ENCODE assay signal across 17 cellular contexts in genomic region chr2:229851870-229852269, GRCh38.
DNase-seq lines count a peak whose midpoint lies in the region; ATAC-seq and TF ChIP-seq lines count a peak whose summit lies in the region.
"Had no signal": no experiment of that assay in that cellular context is flagged by ENCODE, and none has a peak within 500 bp of the region (broad histone marks: within the 10 kb centered on the region; RNA-seq: fewer than 3 reads in every experiment).

No MANE protein-coding gene starts in this region.

- H3K4me2 ChIP-seq in GM23338: no peak overlapping the region

- no peaks in the 10 kb centered on the region for H3K36me3 ChIP-seq in GM23338 (ENCODE audit: insufficient read depth)

- H3K9me3 ChIP-seq in CD4-positive, alpha-beta T cell (ENCODE audit: control insufficient read depth, low read length): no peaks in the 10 kb centered on the region
- H3K9me3 ChIP-seq: sigmoid colon, stomach, upper lobe of left lung had no signal

- no peaks in the 10 kb centered on the region for H3F3A ChIP-seq in GM23338 (replicated peaks; ENCODE audit: low read depth)

- intact Hi-C loops in CD4-positive, alpha-beta T cell (cut with DNase I, micrococcal nuclease): loop anchor here (2.0 to 10.0 kb wide), 4 partner anchors 15 to 70 kb away; partner anchors contain the start of genes FBXO36 (in 1 of the 2) and TRIP12 (in 1 of the 2)
- intact Hi-C loops in activated CD8-positive, alpha-beta T cell treated with anti-CD3 and anti-CD28 coated beads for 36 hours (cut with micrococcal nuclease): no loop called here

- H3K4me3 ChIP-seq in GM23338: no peak overlapping the region
- H3K4me3 ChIP-seq: GM23248, sigmoid colon, stomach, upper lobe of left lung had no signal

- POLR2A ChIA-PET in CD4-positive, alpha-beta T cell (lab: Charles Lee): interaction anchor here (0.6 to 8.8 kb wide), 7 partner anchors 10 to 1934 kb away, joined by 3 to 86 read pairs (median 6); partner anchors contain the start of genes COPS7B, FBXO36 and TRIP12
- POLR2A ChIA-PET in activated CD8-positive, alpha-beta T cell treated with anti-CD3 and anti-CD28 coated beads for 36 hours (lab: Charles Lee): interaction anchor here (2.2 kb wide), 1 partner anchor 14 kb away, joined by 5 read pairs; no protein-coding TSS in a partner anchor

- H3K27ac Mint-ChIP-seq in CD4-positive, alpha-beta T cell: peak overlapping the region; percentile 90
- H3K27ac Mint-ChIP-seq in GM23338 (peak overlapping the region; percentile 8; the same call in 1 of the 2 replicates), glutamatergic neuron (ENCODE audit: unreplicated experiment) (peak overlapping the region; percentile 41)
- H3K27ac Mint-ChIP-seq in activated CD8-positive, alpha-beta T cell treated with anti-CD3 and anti-CD28 coated beads for 36 hours: peak overlapping the region; percentile 79

- no peak for DNase-seq in CD4-positive, alpha-beta T cell
- DNase-seq in GM23338 (ENCODE audit: low spot score): no peak
- DNase-seq in activated CD8-positive, alpha-beta T cell treated with anti-CD3 and anti-CD28 coated beads for 36 hours: no peak
- DNase-seq in glutamatergic neuron: no peak
- DNase-seq in NCI-H1048 (lab: John Stamatoyannopoulos, UW): no peak
- DNase-seq in NCI-H82 (lab: John Stamatoyannopoulos, UW): no peak
- DNase-seq: AML-193, NCI-H1092 treated with DMSO at 0.1 percent for 48 hours, NCI-H2081, sigmoid colon, stomach, WERI-Rb-1 had no signal

- no peak for TF ChIP-seq CTCF in CD4-positive, alpha-beta T cell (IDR thresholded peaks at IDR 0.05)
- TF ChIP-seq CTCF in GM23338 (conservative IDR thresholded peaks at IDR 0.05; ENCODE audit: low read depth in 2 of 2) (no peak), glutamatergic neuron (IDR thresholded peaks at IDR 0.05; ENCODE audit: partially characterized antibody, unreplicated experiment) (no peak)
- TF ChIP-seq CTCF in activated CD8-positive, alpha-beta T cell treated with anti-CD3 and anti-CD28 coated beads for 36 hours (IDR thresholded peaks at IDR 0.05): no peak

- peaks cover 86% of the 10 kb centered on the region for H3K4me1 Mint-ChIP-seq in CD4-positive, alpha-beta T cell (ENCODE audit: low read depth)
- H3K4me1 Mint-ChIP-seq in GM23338 (peaks cover 20% of the 10 kb centered on the region), glutamatergic neuron (ENCODE audit: low read depth, unreplicated experiment) (peaks cover 5% of the 10 kb centered on the region)
- H3K4me1 Mint-ChIP-seq in activated CD8-positive, alpha-beta T cell treated with anti-CD3 and anti-CD28 coated beads for 36 hours (ENCODE audit: low read depth): peaks cover 58% of the 10 kb centered on the region

- peaks cover 67% of the 10 kb centered on the region for H3K36me3 Mint-ChIP-seq in CD4-positive, alpha-beta T cell (ENCODE audit: low read depth)
- H3K36me3 Mint-ChIP-seq in GM23338 (ENCODE audit: low read depth): peaks cover 28% of the 10 kb centered on the region
- H3K36me3 Mint-ChIP-seq in activated CD8-positive, alpha-beta T cell treated with anti-CD3 and anti-CD28 coated beads for 36 hours (ENCODE audit: low read depth): peaks cover 46% of the 10 kb centered on the region
- peaks cover 7% of the 10 kb centered on the region for H3K36me3 Mint-ChIP-seq in glutamatergic neuron (ENCODE audit: unreplicated experiment)

- ATAC-seq in CD4-positive, alpha-beta T cell (ENCODE audit: poor library complexity): no peak
- ATAC-seq in GM23338 (no peak), GM19351 (IDR thresholded peaks at IDR 0.05; ENCODE audit: unreplicated experiment) (no peak)
- no peak for ATAC-seq in activated CD8-positive, alpha-beta T cell treated with anti-CD3 and anti-CD28 coated beads for 36 hours

- peak overlapping the region; percentile 35 for H3K27ac ChIP-seq in CD4-positive, alpha-beta T cell (ENCODE audit: low read depth, low read length)
- no peak overlapping the region for H3K27ac ChIP-seq in GM23338 (ENCODE audit: low read depth)
- H3K27ac ChIP-seq: brain microvascular endothelial cell, GM23248, sigmoid colon, stomach, WERI-Rb-1 had no signal

- no peaks in the 10 kb centered on the region for H3K9me3 Mint-ChIP-seq in CD4-positive, alpha-beta T cell
- H3K9me3 Mint-ChIP-seq in GM23338: peaks cover 5% of the 10 kb centered on the region; the same call in 1 of the 3 replicates
- no peaks in the 10 kb centered on the region for H3K9me3 Mint-ChIP-seq in activated CD8-positive, alpha-beta T cell treated with anti-CD3 and anti-CD28 coated beads for 36 hours
- H3K9me3 Mint-ChIP-seq in glutamatergic neuron (ENCODE audit: unreplicated experiment): peaks cover 4% of the 10 kb centered on the region
- H3K9me3 Mint-ChIP-seq: nephron had no signal

- H3K4me3 Mint-ChIP-seq in CD4-positive, alpha-beta T cell: peak overlapping the region; percentile 31
- H3K4me3 Mint-ChIP-seq in GM23338 (no peak overlapping the region), glutamatergic neuron (ENCODE audit: unreplicated experiment) (no peak overlapping the region)
- H3K4me3 Mint-ChIP-seq in activated CD8-positive, alpha-beta T cell treated with anti-CD3 and anti-CD28 coated beads for 36 hours: no peak overlapping the region
- H3K4me3 Mint-ChIP-seq: nephron had no signal

- no peaks in the 10 kb centered on the region for H3K9me2 ChIP-seq in GM23338 (ENCODE audit: insufficient read depth)

- no peaks in the 10 kb centered on the region for H3K27me3 ChIP-seq in CD4-positive, alpha-beta T cell (ENCODE audit: control insufficient read depth, insufficient read depth, low read length)
- H3K27me3 ChIP-seq in GM23338 (ENCODE audit: insufficient read depth): no peaks in the 10 kb centered on the region
- H3K27me3 ChIP-seq: brain microvascular endothelial cell, sigmoid colon, stomach, upper lobe of left lung had no signal

- CTCF ChIA-PET in CD4-positive, alpha-beta T cell (lab: Charles Lee): interaction anchor here (0.7 to 3.0 kb wide), 2 partner anchors 18 to 51 kb away, joined by 3 to 16 read pairs; no protein-coding TSS in a partner anchor
- CTCF ChIA-PET in activated CD8-positive, alpha-beta T cell treated with anti-CD3 and anti-CD28 coated beads for 36 hours (lab: Charles Lee): interaction anchor here (0.7 to 1.5 kb wide), 3 partner anchors 13 to 70 kb away, joined by 3 to 6 read pairs (median 5); no protein-coding TSS in a partner anchor

- H3K79me2 ChIP-seq in GM23338 (replicated peaks; ENCODE audit: insufficient read depth): peaks cover 72% of the 10 kb centered on the region

- H4K20me1 ChIP-seq in GM23338 (replicated peaks; ENCODE audit: insufficient read depth): peaks cover 6% of the 10 kb centered on the region

- peaks cover 5% of the 10 kb centered on the region; the same call in 1 of the 2 replicates for H3K4me1 ChIP-seq in GM23338 (ENCODE audit: insufficient read depth)

- no peak overlapping the region for H2AFZ ChIP-seq in GM23338
- H2AFZ ChIP-seq: GM23248 had no signal

- no peaks in the 10 kb centered on the region for H3K27me3 Mint-ChIP-seq in CD4-positive, alpha-beta T cell
- H3K27me3 Mint-ChIP-seq in GM23338 (ENCODE audit: insufficient read depth, low read depth, poor library complexity) (peaks cover 4% of the 10 kb centered on the region), glutamatergic neuron (ENCODE audit: unreplicated experiment) (no peaks in the 10 kb centered on the region)
- H3K27me3 Mint-ChIP-seq in activated CD8-positive, alpha-beta T cell treated with anti-CD3 and anti-CD28 coated beads for 36 hours: no peaks in the 10 kb centered on the region

TF ChIP-seq in GM23338, 12 proteins besides CTCF, POLR2A, EP300 and RAD21:
- TF ChIP-seq JUNB (IDR thresholded peaks at IDR 0.05; ENCODE audit: unreplicated experiment) (no peak), NANOG (IDR thresholded peaks at IDR 0.05; ENCODE audit: borderline replicate concordance) (no peak), ZNF331 (CRISPR knock-in tag; IDR thresholded peaks at IDR 0.05; ENCODE audit: low read depth) (no peak), STAT1 (IDR thresholded peaks at IDR 0.05; ENCODE audit: unreplicated experiment) (no peak), ZNF114 (CRISPR knock-in tag; IDR thresholded peaks at IDR 0.05) (no peak), POLR2AphosphoS5 (IDR thresholded peaks at IDR 0.05; ENCODE audit: low read depth) (no peak), REST (IDR thresholded peaks at IDR 0.05; ENCODE audit: unreplicated experiment) (no peak), ETS1 (IDR thresholded peaks at IDR 0.05) (no peak)
TF ChIP-seq in GM23338: peak in this region for 0.

Comparison
In these comparisons a context has a peak if more than half of its experiments do, and no peak if none do; other contexts are left out.
1. H3K27ac Mint-ChIP-seq: peak in every context shown above with its lines; median percentile 90 in CD4-positive, alpha-beta T cell; 79 in activated CD8-positive, alpha-beta T cell treated with anti-CD3 and anti-CD28 coated beads for 36 hours; 41 in glutamatergic neuron; 8 in GM23338.